19 cellular contexts compared by ENCODE assay signal in the genomic region with DNA sequence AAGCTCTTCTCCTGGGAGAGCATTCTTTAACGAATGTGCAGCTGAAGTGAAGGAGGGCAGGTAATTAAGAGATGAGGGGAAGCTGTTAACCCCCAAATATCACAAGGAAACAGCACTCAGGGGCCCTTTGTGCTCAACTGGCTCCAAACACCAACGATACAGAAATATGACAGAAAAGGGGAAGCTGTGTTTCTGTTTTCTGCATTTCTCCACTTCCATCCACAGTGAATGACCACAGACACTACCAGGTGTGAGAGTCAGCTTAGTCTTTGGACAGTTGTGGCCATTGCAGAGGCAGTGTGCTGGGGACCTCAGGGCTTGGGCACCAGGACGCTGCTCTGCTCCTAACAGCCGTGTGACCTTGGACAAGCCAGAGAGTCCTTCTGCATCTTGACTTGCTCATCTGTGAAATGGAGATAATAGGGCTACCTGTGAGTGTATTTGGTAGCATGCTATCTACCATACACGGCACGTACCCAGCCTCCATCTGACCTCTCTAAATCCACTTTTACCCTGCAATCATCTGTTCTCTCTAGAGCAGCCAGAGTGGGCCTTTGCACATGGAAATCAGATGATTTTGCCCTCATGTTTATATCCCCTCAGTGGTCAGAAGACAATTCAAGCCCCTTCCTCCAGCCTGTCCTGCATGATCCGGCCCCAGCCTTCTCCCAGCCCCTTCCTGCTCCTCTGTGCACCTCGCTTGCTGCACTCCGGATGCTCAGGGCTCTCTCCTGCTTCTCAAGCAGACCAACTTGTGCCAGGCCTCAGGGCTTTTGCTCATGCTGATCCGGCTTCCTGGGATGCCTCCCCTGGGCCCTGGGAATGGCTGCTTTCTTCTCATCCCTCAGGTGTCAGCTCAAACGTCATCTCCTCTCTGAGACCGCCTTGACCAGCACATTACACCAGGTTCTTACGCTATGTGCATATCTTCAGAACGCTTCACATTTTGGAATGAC. TPM values are rescaled to one million over a fixed set of nuclear protein-coding genes. Genes with fewer than 3 reads are reported as not detected.
A peak's percentile ranks its signal among the peaks of the same experiment; 100 is the strongest.
DNase-seq lines count a peak whose midpoint lies in the region; ATAC-seq, FAIRE-seq and TF ChIP-seq lines count a peak whose summit lies in the region.
"Had no signal": no experiment of that assay in that cellular context is flagged by ENCODE, and none has a peak within 500 bp of the region (broad histone marks: within the 10 kb centered on the region; RNA-seq: fewer than 3 reads in every experiment).

No MANE protein-coding gene starts in this region.

- intact Hi-C loops in spleen (cut with DNase I; ENCODE audit: low total_unique reads), result loop anchor here (10.0 kb wide), 1 partner anchor 223 kb away; no protein-coding TSS in a partner anchor

- H3K36me3 ChIP-seq in GM23248 (ENCODE audit: low read depth) (no peaks in the 10 kb centered on the region), endodermal cell (ENCODE audit: control insufficient read depth, insufficient read depth, low read length) (no peaks in the 10 kb centered on the region), spleen (no peaks in the 10 kb centered on the region)

- H3K27me3 Mint-ChIP-seq in endodermal cell (ENCODE audit: insufficient read depth), result no peaks in the 10 kb centered on the region

- no peaks in the 10 kb centered on the region for H4K20me1 ChIP-seq in GM23248 (ENCODE audit: insufficient read depth)

- H3K27ac Mint-ChIP-seq in endodermal cell, result no peak overlapping the region
- H3K27ac Mint-ChIP-seq: CD4-positive, alpha-beta memory T cell; immature natural killer cell had no signal

- no peaks in the 10 kb centered on the region for H3K9me3 ChIP-seq in GM23248 (ENCODE audit: low read depth)
- H3K9me3 ChIP-seq in endodermal cell (ENCODE audit: control insufficient read depth, low read length), result no peaks in the 10 kb centered on the region
- H3K9me3 ChIP-seq in spleen, result no peaks in the 10 kb centered on the region

- no peaks in the 10 kb centered on the region for H3K79me2 ChIP-seq in GM23248 (ENCODE audit: insufficient read depth)

- DNase-seq in GM23248, result no peak
- peak; percentile 15 for DNase-seq in NOMO-1 treated with dmso at 0.1 percent for 144 hours (lab: John Stamatoyannopoulos, UW; ENCODE audit: unreplicated experiment)
- peak; percentile 38 for DNase-seq in endodermal cell
- DNase-seq in spleen, result peak; percentile 18
- no peak for DNase-seq in GM19239 (ENCODE audit: insufficient read length, low spot score)
- no peak for DNase-seq in substantia nigra (lab: John Stamatoyannopoulos, UW)
- DNase-seq: anterior cingulate cortex; CD4-positive, alpha-beta memory T cell; immature natural killer cell; NCI-H1436; SHP77; stimulated activated CD4-positive, alpha-beta T cell treated with anti-CD3 and anti-CD28 coated beads, Interleukin-4, amount 100 ng/mL, for 24 hours; stimulated activated naive CD4-positive, alpha-beta T cell treated with Interleukin-2 at 50 U/mL for 16 hours had no signal

- peaks cover 31% of the 10 kb centered on the region for H3F3A ChIP-seq in GM23248 (ENCODE audit: insufficient read depth)

- no peak overlapping the region for H2AFZ ChIP-seq in GM23248

- no peak overlapping the region for H3K4me3 ChIP-seq in GM23248
- no peak overlapping the region for H3K4me3 ChIP-seq in endodermal cell (ENCODE audit: low read length)
- no peak overlapping the region for H3K4me3 ChIP-seq in spleen
- H3K4me3 ChIP-seq: dorsolateral prefrontal cortex had no signal

- WGBS in GM23248 (ENCODE audit: low coverage in 1 of 2, low lambda C conversion rate in 2 of 2, missing lambda C conversion rate in 2 of 2), 2 experiments, result 91 to 96% methylated on average over 14 of the region's 14 CpGs
- WGBS in endodermal cell (ENCODE audit: insufficient coverage in 1 of 2, insufficient read length in 1 of 2), 2 experiments, result 92 to 96% methylated on average over 9 to 14 of the region's 14 CpGs
- 65 to 73% (median 71%) methylated on average over 13 to 14 of the region's 14 CpGs for WGBS in spleen, 5 donors

- no peak for TF ChIP-seq POLR2A in spleen (IDR thresholded peaks at IDR 0.05)

- peaks cover 28% of the 10 kb centered on the region for H3K4me1 Mint-ChIP-seq in endodermal cell

- no peaks in the 10 kb centered on the region for H3K36me3 Mint-ChIP-seq in endodermal cell (ENCODE audit: low read depth)
- H3K36me3 Mint-ChIP-seq: CD4-positive, alpha-beta memory T cell; immature natural killer cell had no signal

- H3K9me3 Mint-ChIP-seq in endodermal cell, result no peaks in the 10 kb centered on the region
- H3K9me3 Mint-ChIP-seq: CD4-positive, alpha-beta memory T cell; immature natural killer cell had no signal

- no peak overlapping the region for H3K27ac ChIP-seq in GM23248
- no peak overlapping the region for H3K27ac ChIP-seq in endodermal cell (ENCODE audit: low read depth, low read length)
- H3K27ac ChIP-seq in spleen, result peak overlapping the region in 6 of 8 donors; percentile 6 to 66 (median 19)
- no peak overlapping the region for H3K27ac ChIP-seq in substantia nigra (ENCODE audit: low read depth, low read length, poor library complexity, severe bottlenecking)
- H3K27ac ChIP-seq: dorsolateral prefrontal cortex, foreskin keratinocyte had no signal

- H3K4me2 ChIP-seq in GM23248 (ENCODE audit: unreplicated experiment), result peak overlapping the region; percentile 8

- no peaks in the 10 kb centered on the region for H3K9me2 ChIP-seq in GM23248 (ENCODE audit: insufficient read depth)

- in situ Hi-C loops in GM23248 (cut with MboI), result no loop called here

- FAIRE-seq in GM19239 (lab: Jason Lieb, UNC), result no peak

- H3K4me1 ChIP-seq in GM23248 (ENCODE audit: insufficient read depth) (peaks cover 67% of the 10 kb centered on the region), endodermal cell (ENCODE audit: control insufficient read depth, insufficient read depth, low read length) (peaks cover 17% of the 10 kb centered on the region), spleen (peaks cover 18 to 86% (median 63%) of the 10 kb centered on the region in 6 donors)

- no peak for ATAC-seq in GM21423 (IDR thresholded peaks at IDR 0.05; ENCODE audit: unreplicated experiment)
- ATAC-seq: foreskin keratinocyte, HCT116 had no signal

- H3K4me3 Mint-ChIP-seq in endodermal cell, result no peak overlapping the region
- H3K4me3 Mint-ChIP-seq: CD4-positive, alpha-beta memory T cell; immature natural killer cell had no signal

- no peak for TF ChIP-seq CTCF in endodermal cell (conservative IDR thresholded peaks at IDR 0.05)
- no peak for TF ChIP-seq CTCF in spleen (IDR thresholded peaks at IDR 0.05 in 8 of 11, conservative IDR thresholded peaks at IDR 0.05 in 3 of 11)

- no peaks in the 10 kb centered on the region for H3K27me3 ChIP-seq in GM23248 (replicated peaks; ENCODE audit: insufficient read depth)
- no peaks in the 10 kb centered on the region for H3K27me3 ChIP-seq in endodermal cell (ENCODE audit: control insufficient read depth, insufficient read depth, low read length, poor library complexity, severe bottlenecking)
- H3K27me3 ChIP-seq in spleen (replicated peaks in 1 of 7), result peaks cover 0 to 18% (median 3%) of the 10 kb centered on the region in 7 donors
- H3K27me3 ChIP-seq: foreskin keratinocyte had no signal

- H3K9ac ChIP-seq in GM23248 (no peak overlapping the region), endodermal cell (ENCODE audit: extremely low read depth, low read length, poor library complexity, severe bottlenecking) (no peak overlapping the region)

RNA-seq across cellular contexts. Expression of gene TINAGL1, which starts 4.7 kb away (rescaled TPM):
- total RNA-seq in GM23248 (2014; rRNA removed; shearing (Covaris generic)), result 3.5 and 4.7 TPM in 2 replicates
- polyA plus RNA-seq in GM23248 (2016; fragmentation: Nextera tagmentation; extraction: Ambion mirVana), result 1.1 and 1.4 TPM in 2 replicates
- 1 to 10 TPM; 3.0 to 3.4 TPM for total RNA-seq in endodermal cell
- polyA plus RNA-seq in endodermal cell (2013, experiment 1 of 2), result 1.0 TPM
- 0.70 TPM for polyA plus RNA-seq in endodermal cell (2013, experiment 2 of 2)
- total RNA-seq in spleen, result 100 to 1,000 TPM; 124 to 393 (median 243) TPM
- 10 to 100 TPM; 18.5 to 98.9 (median 38.0) TPM for polyA plus RNA-seq in spleen
- total RNA-seq: CD4-positive, alpha-beta memory T cell had no signal
- polyA plus RNA-seq: CD4-positive, alpha-beta memory T cell; immature natural killer cell had no signal

RNA-seq across cellular contexts. Expression of gene HCRTR1, which starts 45.9 kb away (rescaled TPM):
- not detected in 2 replicates for total RNA-seq in GM23248 (2014; rRNA removed; shearing (Covaris generic))
- not detected in 2 replicates for polyA plus RNA-seq in GM23248 (2016; fragmentation: Nextera tagmentation; extraction: Ambion mirVana)
- not detected for total RNA-seq in endodermal cell
- 0.28 TPM for polyA plus RNA-seq in endodermal cell (2013, experiment 1 of 2)
- not detected for polyA plus RNA-seq in endodermal cell (2013, experiment 2 of 2)
- not detected for total RNA-seq in spleen
- polyA plus RNA-seq in spleen, result under 1 TPM in 1 of 3 donors, not detected in 2; 0.06 TPM
- total RNA-seq: CD4-positive, alpha-beta memory T cell; foreskin keratinocyte; NCI-H460; renal cortical epithelial cell had no signal
- polyA plus RNA-seq: CD4-positive, alpha-beta memory T cell; foreskin keratinocyte; immature natural killer cell had no signal

Comparison
In these comparisons a context has a peak if more than half of its experiments do, and no peak if none do; other contexts are left out.
1. DNase-seq: peak in NOMO-1 treated with dmso at 0.1 percent for 144 hours (single experiment), endodermal cell (single experiment) and spleen (single experiment); none in GM23248 (single experiment), GM19239 (single experiment) and substantia nigra (0 of 49).
2. H3K27ac ChIP-seq: peak in spleen (6 of 8); none in GM23248 (single experiment), endodermal cell (single experiment) and substantia nigra (single experiment).
3. RNA of gene TINAGL1, which starts 4.7 kb away (total RNA-seq): 124 to 393 TPM in spleen; 3.5 to 4.7 TPM in GM23248 and 3.0 to 3.4 TPM in endodermal cell; every median in the first group is over 10 times any median in the second.